Comparison of ENCODE assay signal across 18 cellular contexts in genomic region chr2:168157926-168158325, GRCh38.
DNase-seq lines count a peak whose midpoint lies in the region; ATAC-seq, FAIRE-seq and TF ChIP-seq lines count a peak whose summit lies in the region.
"Had no signal": no experiment of that assay in that cellular context is flagged by ENCODE, and none has a peak within 500 bp of the region (broad histone marks: within the 10 kb centered on the region; RNA-seq: fewer than 3 reads in every experiment).

No MANE protein-coding gene starts in this region.

- H3K4me1 ChIP-seq in K562 (replicated peaks in 1 of 2; ENCODE audit: control insufficient read depth in 2 of 2, insufficient read depth in 2 of 2, low read length in 2 of 2) = no peaks in the 10 kb centered on the region
- H3K4me1 ChIP-seq: Caco-2, SJSA1 had no signal

- no peak for TF ChIP-seq POLR2A in K562 (conservative IDR thresholded peaks at IDR 0.05)

- peaks cover 0 to 7% of the 10 kb centered on the region in 2 experiments; a peak in 1 of 5 replicates for H3K27me3 ChIP-seq in K562 (ENCODE audit: control insufficient read depth in 2 of 2, insufficient read depth in 2 of 2, low read length in 2 of 2)
- H3K27me3 ChIP-seq: SJSA1 had no signal

- H2AFZ ChIP-seq in K562 (ENCODE audit: low read depth, low read length) = no peak overlapping the region

- no peaks in the 10 kb centered on the region for H3K79me2 ChIP-seq in K562 (ENCODE audit: control insufficient read depth, insufficient read depth, low read length)

- CTCF ChIA-PET in K562 (lab: Yijun Ruan, JAX; ENCODE audit: low intra/inter-chr PET ratio) = no interaction called here

- no peak overlapping the region for H3K4me3 ChIP-seq in K562
- H3K4me3 ChIP-seq in coronary artery = no peak overlapping the region
- H3K4me3 ChIP-seq: GM12878, SJSA1 had no signal

- TF ChIP-seq RAD21 in K562 (CRISPR knock-in tag; conservative IDR thresholded peaks at IDR 0.05 in 1 of 2, IDR thresholded peaks at IDR 0.05 in 1 of 2) = no peak

- BruUV-seq in K562 (replicated peaks; lab: Mats Ljungman, UMichigan) = no TSS peak

- no peak overlapping the region for H3K9ac ChIP-seq in K562 (ENCODE audit: insufficient read depth in 1 of 2, low read depth in 2 of 2, low read length in 2 of 2)

- no peaks in the 10 kb centered on the region for H4K20me1 ChIP-seq in K562 (replicated peaks; ENCODE audit: control insufficient read depth, insufficient read depth, low read length)

- in situ Hi-C loops in K562 (cut with MboI) = no loop called here

- H3K27ac ChIP-seq in K562 (ENCODE audit: extremely low read depth, low read depth, low read length) = no peak overlapping the region
- no peak overlapping the region for H3K27ac ChIP-seq in coronary artery
- H3K27ac ChIP-seq: SJSA1 had no signal

- no peaks in the 10 kb centered on the region for H3K36me3 ChIP-seq in K562 (ENCODE audit: control insufficient read depth, insufficient read depth, low read length)

- H3K9me1 ChIP-seq in K562 (ENCODE audit: control insufficient read depth, insufficient read depth, low read length) = no peaks in the 10 kb centered on the region

- TF ChIP-seq CTCF in K562 (IDR thresholded peaks at IDR 0.05 in 2 of 3, conservative IDR thresholded peaks at IDR 0.05 in 1 of 3; ENCODE audit: insufficient read depth in 2 of 3, low read depth in 1 of 3, low read length in 3 of 3) = no peak
- no peak for TF ChIP-seq CTCF in coronary artery (IDR thresholded peaks at IDR 0.05)

- FAIRE-seq in K562 (lab: Jason Lieb, UNC) (no peak), urothelium cell line (lab: Jason Lieb, UNC) (no peak)
- FAIRE-seq: GM12878 had no signal

- WGBS in K562 (ENCODE audit: insufficient coverage, low coverage, missing lambda C conversion rate) = 0% methylated on average over 2 of the region's 2 CpGs

- no peak for ATAC-seq in K562
- ATAC-seq: GM12878 had no signal

- intact Hi-C loops in K562 (cut with micrococcal nuclease) (no loop called here), posterior cingulate gyrus (cut with DNase I) (no loop called here)

- POLR2A ChIA-PET in K562 (lab: Yijun Ruan, JAX) = interaction anchor here (0.5 kb wide), 1 partner anchor 14 kb away, joined by 3 read pairs; no protein-coding TSS in a partner anchor

- TF ChIP-seq EP300 in K562 (IDR thresholded peaks at IDR 0.05; ENCODE audit: low read length) = no peak

- H3K9me3 ChIP-seq in K562 (replicated peaks; ENCODE audit: control insufficient read depth, insufficient read depth, low read depth, low read length) = no peaks in the 10 kb centered on the region
- H3K9me3 ChIP-seq: Caco-2, SJSA1 had no signal

- no peak overlapping the region for H3K4me2 ChIP-seq in K562 (ENCODE audit: insufficient read depth, low read length)

- DNase-seq in EH (ENCODE audit: low read depth) (peak; percentile 82), M059J (ENCODE audit: low read depth) (peak; percentile 57), K562 (ENCODE audit: extremely low read depth in 1 of 4, low spot score in 3 of 4) (no peak), kidney tubule cell (ENCODE audit: low spot score) (peak; percentile 7), urothelium cell line (ENCODE audit: low spot score) (no peak), posterior cingulate gyrus (no peak), coronary artery (ENCODE audit: low spot score) (no peak)
- DNase-seq: activated CD4-positive, alpha-beta T cell treated with anti-CD3 and anti-CD28 coated beads, Interleukin-2, amount 10 ng/mL, durations not matched to agents 7 days and 5 days; activated naive CD4-positive, alpha-beta T cell treated with anti-CD3 and anti-CD28 coated beads, Interleukin-2, amount 10 ng/mL, durations not matched to agents 7 days and 5 days; Caco-2; head of caudate nucleus; IMR-90; mesendoderm; NCI-H2081; NCI-H510A treated with DMSO at 0.1 percent for 48 hours; stimulated activated CD4-positive, alpha-beta T cell treated with anti-CD3 and anti-CD28 coated beads, Interleukin-1b, Interleukin-23, amount 100 ng/mL, for 48 hours had no signal

TF ChIP-seq in K562, 482 proteins besides CTCF, POLR2A, EP300 and RAD21:
- TF ChIP-seq GABPB1 (CRISPR knock-in tag; IDR thresholded peaks at IDR 0.05) (no peak), ETS2 (tag; IDR thresholded peaks at IDR 0.05; ENCODE audit: borderline replicate concordance, poor library complexity, severe bottlenecking) (no peak), PBX2 (CRISPR knock-in tag; IDR thresholded peaks at IDR 0.05; ENCODE audit: low read depth) (no peak), PBX2 (tag; conservative IDR thresholded peaks at IDR 0.05; ENCODE audit: low read depth) (peak; percentile 62; the same call in 1 of the 2 replicates)
TF ChIP-seq in K562: peak in this region for 1.

Comparison
In these comparisons a context has a peak if more than half of its experiments do, and no peak if none do; other contexts are left out.
1. DNase-seq: peak in EH (single experiment), M059J (single experiment) and kidney tubule cell (single experiment); none in K562 (0 of 4), urothelium cell line (single experiment), posterior cingulate gyrus (0 of 10) and coronary artery (single experiment).